Comparison of ENCODE assay signal across 24 cellular contexts in genomic region chr15:40508216-40508615, GRCh38.
"Had no signal": no experiment of that assay in that cellular context is flagged by ENCODE, and none has a peak within 500 bp of the region (broad histone marks: within the 10 kb centered on the region; RNA-seq: fewer than 3 reads in every experiment).

No MANE protein-coding gene starts in this region.

- FAIRE-seq: colon, endothelial cell of umbilical vein, frontal cortex, islet of Langerhans, keratinocyte had no signal

- DNase-seq: dermis blood vessel endothelial cell; dorsolateral prefrontal cortex; effector CD4-positive, alpha-beta T cell; effector memory CD4-positive, alpha-beta T cell; foreskin keratinocyte; heart left ventricle; hypothalamus; immature natural killer cell; left cardiac atrium; left lung; left ventricle myocardium superior; lower lobe of right lung; mesenchymal stem cell; mucosa of descending colon had no signal

- H3K79me2 ChIP-seq: hepatocyte had no signal

- H3K4me3 Mint-ChIP-seq: mesothelial cell of epicardium had no signal

- H3K27me3 ChIP-seq: esophagus muscularis mucosa, gastroesophageal sphincter, hepatocyte had no signal

- H3K9me3 ChIP-seq: esophagus muscularis mucosa, gastroesophageal sphincter, heart left ventricle, left lung, lower lobe of right lung, mucosa of descending colon had no signal

- H3K27ac Mint-ChIP-seq: immature natural killer cell, mesothelial cell of epicardium had no signal

- H3K4me1 ChIP-seq: foreskin keratinocyte had no signal

- H3K36me3 ChIP-seq: esophagus muscularis mucosa, gastroesophageal sphincter, heart left ventricle, left lung, lower lobe of right lung had no signal

- H3K27ac ChIP-seq: coronary artery, dorsolateral prefrontal cortex, esophagus muscularis mucosa, foreskin keratinocyte, gastroesophageal sphincter, heart left ventricle, hepatocyte, left lung, lower lobe of right lung had no signal

- H3K9me3 Mint-ChIP-seq: mesothelial cell of epicardium had no signal

- H3K36me3 Mint-ChIP-seq: immature natural killer cell, mesothelial cell of epicardium had no signal

- H3K4me3 ChIP-seq: coronary artery, esophagus muscularis mucosa, gastroesophageal sphincter, hepatocyte, left lung, lower lobe of right lung, mucosa of descending colon had no signal
